In the genomic region with DNA sequence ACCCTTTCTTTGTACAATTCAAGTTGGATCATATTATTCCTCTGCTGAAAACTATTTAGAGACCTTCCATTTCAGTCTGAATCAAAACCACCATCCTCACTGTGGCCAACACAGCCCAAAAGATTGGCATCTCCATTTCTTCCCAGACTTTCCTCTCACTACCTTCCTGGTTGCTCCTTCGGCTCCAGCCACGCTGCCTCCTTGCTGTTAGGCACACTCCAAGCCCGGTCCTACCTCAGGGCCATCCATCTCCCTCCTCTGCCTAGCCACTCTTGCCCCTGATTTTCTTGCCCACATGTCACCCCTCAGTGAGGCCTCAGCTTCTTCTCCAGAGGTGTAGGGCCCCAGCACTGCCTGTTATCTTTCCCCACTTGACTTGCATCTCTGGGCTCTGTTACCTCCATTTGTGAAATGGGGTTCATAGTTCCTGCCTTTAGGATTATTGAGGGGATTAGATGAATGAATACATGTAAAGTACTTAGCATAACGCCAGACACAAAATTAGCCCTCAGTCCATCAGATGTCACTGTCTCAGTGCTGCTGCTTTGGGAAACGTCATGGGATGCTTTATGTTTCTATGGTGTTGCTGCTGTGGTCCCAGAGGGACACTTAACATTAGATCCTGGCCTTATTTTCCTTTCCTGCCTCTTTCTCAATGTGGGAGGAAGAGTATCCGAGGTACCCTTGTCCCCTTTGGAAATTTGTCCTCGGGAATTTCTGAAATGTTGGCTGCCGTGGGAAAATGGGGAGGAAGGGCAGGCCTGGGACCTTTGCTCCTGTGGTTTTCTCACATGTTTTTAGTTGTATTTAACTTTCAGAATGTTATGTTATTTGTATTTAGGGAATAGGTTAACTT, we compare ENCODE assay signal across 11 cellular contexts. TPM values are rescaled to one million over a fixed set of nuclear protein-coding genes. Genes with fewer than 3 reads are reported as not detected.
DNase-seq lines count a peak whose midpoint lies in the region; ATAC-seq and FAIRE-seq lines count a peak whose summit lies in the region.
"Had no signal": no experiment of that assay in that cellular context is flagged by ENCODE, and none has a peak within 500 bp of the region (broad histone marks: within the 10 kb centered on the region; RNA-seq: fewer than 3 reads in every experiment).

No MANE protein-coding gene starts in this region.

- no peak overlapping the region for H3K27ac ChIP-seq in CD4-positive, alpha-beta memory T cell (ENCODE audit: low read depth, low read length)

- H3K27me3 Mint-ChIP-seq in CD4-positive, alpha-beta memory T cell: no peaks in the 10 kb centered on the region
- H3K27me3 Mint-ChIP-seq: IgD-negative memory B cell had no signal

- H3K9ac ChIP-seq in adipocyte (ENCODE audit: low read length): peak overlapping the region; percentile 78

- ATAC-seq in left cardiac atrium: peak; percentile 39 to 82

- H3K4me3 ChIP-seq in CD4-positive, alpha-beta memory T cell (ENCODE audit: low read length in 2 of 2): no peak overlapping the region
- H3K4me3 ChIP-seq in adipocyte (ENCODE audit: low read length): peak overlapping the region; percentile 27

- peak overlapping the region; percentile 17 to 95 (median 72) for H3K27ac Mint-ChIP-seq in CD4-positive, alpha-beta memory T cell

- intact Hi-C loops in CD4-positive, alpha-beta memory T cell (cut with micrococcal nuclease): loop anchor here (2.0 kb wide), 1 partner anchor 15 kb away; no protein-coding TSS in a partner anchor
- intact Hi-C loops in left cardiac atrium (cut with DNase I): no loop called here

- peak overlapping the region in 7 of 8 donors; percentile 6 to 69 (median 43) for H3K4me3 Mint-ChIP-seq in CD4-positive, alpha-beta memory T cell

- H3K4me1 Mint-ChIP-seq in CD4-positive, alpha-beta memory T cell: peaks cover 50 to 78% (median 66%) of the 10 kb centered on the region in 4 donors

- H3K36me3 ChIP-seq in CD4-positive, alpha-beta memory T cell (ENCODE audit: insufficient read depth, low read length): no peaks in the 10 kb centered on the region
- peaks cover 6% of the 10 kb centered on the region for H3K36me3 ChIP-seq in adipocyte (ENCODE audit: control insufficient read depth, insufficient read depth, low read length, severe bottlenecking)

- no peak for DNase-seq in CD4-positive, alpha-beta memory T cell
- peak; percentile 12 for DNase-seq in adipocyte (ENCODE audit: low read depth)
- DNase-seq in left cardiac atrium: no peak
- DNase-seq in renal cortical epithelial cell (ENCODE audit: low read depth): peak; percentile 61
- DNase-seq in hypothalamus (lab: John Stamatoyannopoulos, UW): no peak
- no peak for DNase-seq in stimulated activated CD8-positive, alpha-beta memory T cell treated with anti-CD3 and anti-CD28 coated beads, Interleukin-4, amount 100 ng/mL, for 48 hours
- DNase-seq in DMS53 (lab: John Stamatoyannopoulos, UW): no peak
- no peak for DNase-seq in RCC 7860 (ENCODE audit: low spot score)
- DNase-seq: NCI-H526; stimulated activated CD4-positive, alpha-beta T cell treated with anti-CD3 and anti-CD28 coated beads, Interleukin-4, amount 100 ng/mL, for 24 hours had no signal

- POLR2A ChIA-PET in CD4-positive, alpha-beta memory T cell (lab: Charles Lee; ENCODE audit: partially characterized antibody): interaction anchor here (2.8 kb wide), 1 partner anchor 28 kb away, joined by 10 read pairs; no protein-coding TSS in a partner anchor

- no peak for FAIRE-seq in RCC 7860 (lab: Jason Lieb, UNC)

- CTCF ChIA-PET in CD4-positive, alpha-beta memory T cell (lab: Charles Lee; ENCODE audit: partially characterized antibody): interaction anchor here (1.0 to 1.5 kb wide), 2 partner anchors 15 to 156 kb away, joined by 3 read pairs; no protein-coding TSS in a partner anchor

- H3K9me3 Mint-ChIP-seq in CD4-positive, alpha-beta memory T cell: peaks cover 0 to under 1% (median 0%) of the 10 kb centered on the region in 8 donors

- H3K27me3 ChIP-seq in CD4-positive, alpha-beta memory T cell (ENCODE audit: insufficient read depth, low read length): no peaks in the 10 kb centered on the region
- H3K27me3 ChIP-seq in adipocyte (replicated peaks; ENCODE audit: control insufficient read depth, insufficient read depth, low read length): no peaks in the 10 kb centered on the region

- H3K36me3 Mint-ChIP-seq in CD4-positive, alpha-beta memory T cell: peaks cover 45% of the 10 kb centered on the region in 2 donors

- H3K4me1 ChIP-seq in CD4-positive, alpha-beta memory T cell (ENCODE audit: insufficient read depth, low read length): peaks cover 65% of the 10 kb centered on the region
- H3K4me1 ChIP-seq in adipocyte (ENCODE audit: control insufficient read depth, insufficient read depth, low read length): peaks cover 58% of the 10 kb centered on the region

- no peaks in the 10 kb centered on the region for H3K9me3 ChIP-seq in CD4-positive, alpha-beta memory T cell (ENCODE audit: control insufficient read depth in 1 of 2, low read length in 2 of 2)
- H3K9me3 ChIP-seq in adipocyte (ENCODE audit: control insufficient read depth, low read length): no peaks in the 10 kb centered on the region

RNA-seq across cellular contexts. Expression of gene SNRK, which starts 31.3 kb away (rescaled TPM):
- total RNA-seq in CD4-positive, alpha-beta memory T cell: 100 to 1,000 TPM; 104 to 108 TPM
- polyA plus RNA-seq in CD4-positive, alpha-beta memory T cell: 10 to 100 TPM; 39.8 to 50.5 TPM
- 10 to 100 TPM; 20.2 to 29.3 TPM for total RNA-seq in left cardiac atrium
- 15.6 and 30.2 TPM in 2 replicates for total RNA-seq in renal cortical epithelial cell

Comparison
In these comparisons a context has a peak if more than half of its experiments do, and no peak if none do; other contexts are left out.
1. DNase-seq: peak in adipocyte (single experiment) and renal cortical epithelial cell (single experiment); none in CD4-positive, alpha-beta memory T cell (0 of 5), left cardiac atrium (single experiment), hypothalamus (0 of 51), stimulated activated CD8-positive, alpha-beta memory T cell treated with anti-CD3 and anti-CD28 coated beads, Interleukin-4, amount 100 ng/mL, for 48 hours (single experiment), DMS53 (single experiment) and RCC 7860 (single experiment).